In the genomic region with DNA sequence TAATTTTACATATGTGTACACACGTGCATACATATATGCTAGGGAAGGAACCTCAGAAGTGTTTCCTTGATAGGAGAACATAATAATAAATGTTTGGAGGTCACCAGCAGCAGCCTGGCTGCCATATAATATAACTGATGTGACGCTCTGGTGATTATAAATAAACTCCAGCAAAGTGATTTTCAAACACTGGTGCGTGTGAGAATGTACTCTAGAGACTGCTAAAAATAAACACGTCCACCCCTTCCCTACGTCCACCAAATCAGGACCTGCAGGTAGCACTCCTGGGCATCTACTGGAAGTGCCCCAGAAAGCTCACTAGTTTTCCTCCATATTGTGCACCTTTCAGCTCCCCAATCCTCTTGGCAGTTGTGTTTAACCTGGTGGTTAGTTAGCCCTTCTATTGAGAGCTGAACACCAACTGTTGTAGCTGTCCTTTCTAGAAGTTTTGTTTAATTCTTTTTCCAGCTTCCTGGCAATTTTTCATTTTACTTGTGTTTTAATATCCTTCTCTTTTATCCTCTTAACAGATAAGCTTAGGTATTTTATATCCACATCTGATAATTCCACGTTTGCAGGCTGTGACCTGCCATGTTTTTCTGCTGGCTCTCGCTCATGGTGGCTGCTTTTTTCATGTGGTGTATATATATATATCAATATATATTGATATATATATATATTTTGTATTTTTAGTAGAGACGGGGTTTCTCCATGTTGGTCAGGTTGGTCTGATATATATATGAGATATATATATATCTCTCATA, we compare ENCODE assay signal across 27 cellular contexts. TPM values are rescaled to one million over a fixed set of nuclear protein-coding genes. Genes with fewer than 3 reads are reported as not detected.
"Had no signal": no experiment of that assay in that cellular context is flagged by ENCODE, and none has a peak within 500 bp of the region (broad histone marks: within the 10 kb centered on the region; RNA-seq: fewer than 3 reads in every experiment).

No MANE protein-coding gene starts in this region.

- H3K27ac ChIP-seq: epithelial cell of prostate, esophagus muscularis mucosa, gastroesophageal sphincter, left lung, pancreas, skin epidermis, stomach, thoracic aorta, transverse colon had no signal

- H3K27me3 Mint-ChIP-seq: dendritic cell treated with granulocyte-macrophage colony-stimulating factor and Interleukin-4, amounts not matched to agents 40 ng/mL and 50 ng/mL, for 4 days; effector memory CD8-positive, alpha-beta T cell; natural killer cell treated with Interleukin-12 subunit alpha and Interleukin-12 subunit beta and Interleukin-15 and Interleukin-18, amount 100 ng/mL, for 72 hours; progenitor cell of endocrine pancreas had no signal

- H3K27me3 ChIP-seq: esophagus muscularis mucosa, gastroesophageal sphincter, left lung, pancreas, stomach, transverse colon had no signal

- H3K27ac Mint-ChIP-seq: dendritic cell treated with granulocyte-macrophage colony-stimulating factor and Interleukin-4, amounts not matched to agents 40 ng/mL and 50 ng/mL, for 4 days; effector memory CD8-positive, alpha-beta T cell; natural killer cell treated with Interleukin-12 subunit alpha and Interleukin-12 subunit beta and Interleukin-15 and Interleukin-18, amount 100 ng/mL, for 72 hours; progenitor cell of endocrine pancreas had no signal

- H3K9me3 ChIP-seq: esophagus muscularis mucosa, gastroesophageal sphincter, left lung, pancreas, stomach, thoracic aorta, transverse colon had no signal

- H3K4me3 ChIP-seq: esophagus muscularis mucosa, gastroesophageal sphincter, left lung, lung, pancreas, skin epidermis, stomach, thoracic aorta, transverse colon had no signal

- DNase-seq: cerebellar nuclear complex; effector memory CD8-positive, alpha-beta T cell; glutamatergic neuron; hypothalamus; islet precursor cell; mesenchymal stem cell; midbrain; occipital lobe; pancreas; stimulated activated CD4-positive, alpha-beta T cell treated with anti-CD3 and anti-CD28 coated beads, Interleukin-2, amount 100 ng/mL, for 24 hours; stimulated activated naive CD4-positive, alpha-beta T cell; stomach; substantia nigra; transverse colon had no signal

- H3K36me3 Mint-ChIP-seq: natural killer cell treated with Interleukin-12 subunit alpha and Interleukin-12 subunit beta and Interleukin-15 and Interleukin-18, amount 100 ng/mL, for 72 hours had no signal

- H3K4me3 Mint-ChIP-seq: dendritic cell treated with granulocyte-macrophage colony-stimulating factor and Interleukin-4, amounts not matched to agents 40 ng/mL and 50 ng/mL, for 4 days; effector memory CD8-positive, alpha-beta T cell; natural killer cell treated with Interleukin-12 subunit alpha and Interleukin-12 subunit beta and Interleukin-15 and Interleukin-18, amount 100 ng/mL, for 72 hours had no signal

- H3K36me3 ChIP-seq: gastroesophageal sphincter, left lung, pancreas, stomach, thoracic aorta, transverse colon had no signal

- ATAC-seq: effector memory CD8-positive, alpha-beta T cell; gastroesophageal sphincter; left lung; natural killer cell treated with Interleukin-12 subunit alpha and Interleukin-12 subunit beta and Interleukin-15 and Interleukin-18, amount 100 ng/mL, for 72 hours; pancreas; sciatic nerve had no signal

RNA-seq across cellular contexts. Expression of a gene that starts 30.4 kb away (rescaled TPM):
- total RNA-seq: fibroblast of villous mesenchyme, progenitor cell of endocrine pancreas, renal cortical epithelial cell had no signal
